ENCODE assay signal across 2 cellular contexts in the genomic region with DNA sequence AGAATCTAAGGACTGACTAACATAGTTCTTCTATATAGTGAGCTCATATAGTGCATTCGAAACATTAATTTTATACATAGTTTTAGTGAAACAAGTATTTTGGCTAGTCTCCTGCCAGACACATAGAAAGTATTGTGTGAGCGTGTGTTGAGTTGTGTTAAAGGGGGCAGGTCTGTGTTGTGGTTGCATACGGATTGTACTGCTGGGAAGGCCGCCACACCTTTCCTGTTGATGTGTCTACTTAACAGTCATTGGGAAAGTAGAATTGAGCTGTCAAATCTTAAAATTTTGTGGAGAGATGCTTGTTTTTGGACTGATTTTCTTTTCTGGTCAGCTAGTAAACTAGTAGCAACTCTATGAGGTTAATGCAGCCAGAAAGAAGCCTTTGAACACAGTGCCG.
TF ChIP-seq lines count a peak whose summit lies in the region.

No MANE protein-coding gene starts in this region.

TF ChIP-seq in liver, 16 proteins besides CTCF, POLR2A, EP300 and RAD21 (continued from another document):
- no peak for TF ChIP-seq EGR1 (IDR thresholded peaks at IDR 0.05; ENCODE audit: low read depth in 2 of 2)
- TF ChIP-seq, protein P1, sequence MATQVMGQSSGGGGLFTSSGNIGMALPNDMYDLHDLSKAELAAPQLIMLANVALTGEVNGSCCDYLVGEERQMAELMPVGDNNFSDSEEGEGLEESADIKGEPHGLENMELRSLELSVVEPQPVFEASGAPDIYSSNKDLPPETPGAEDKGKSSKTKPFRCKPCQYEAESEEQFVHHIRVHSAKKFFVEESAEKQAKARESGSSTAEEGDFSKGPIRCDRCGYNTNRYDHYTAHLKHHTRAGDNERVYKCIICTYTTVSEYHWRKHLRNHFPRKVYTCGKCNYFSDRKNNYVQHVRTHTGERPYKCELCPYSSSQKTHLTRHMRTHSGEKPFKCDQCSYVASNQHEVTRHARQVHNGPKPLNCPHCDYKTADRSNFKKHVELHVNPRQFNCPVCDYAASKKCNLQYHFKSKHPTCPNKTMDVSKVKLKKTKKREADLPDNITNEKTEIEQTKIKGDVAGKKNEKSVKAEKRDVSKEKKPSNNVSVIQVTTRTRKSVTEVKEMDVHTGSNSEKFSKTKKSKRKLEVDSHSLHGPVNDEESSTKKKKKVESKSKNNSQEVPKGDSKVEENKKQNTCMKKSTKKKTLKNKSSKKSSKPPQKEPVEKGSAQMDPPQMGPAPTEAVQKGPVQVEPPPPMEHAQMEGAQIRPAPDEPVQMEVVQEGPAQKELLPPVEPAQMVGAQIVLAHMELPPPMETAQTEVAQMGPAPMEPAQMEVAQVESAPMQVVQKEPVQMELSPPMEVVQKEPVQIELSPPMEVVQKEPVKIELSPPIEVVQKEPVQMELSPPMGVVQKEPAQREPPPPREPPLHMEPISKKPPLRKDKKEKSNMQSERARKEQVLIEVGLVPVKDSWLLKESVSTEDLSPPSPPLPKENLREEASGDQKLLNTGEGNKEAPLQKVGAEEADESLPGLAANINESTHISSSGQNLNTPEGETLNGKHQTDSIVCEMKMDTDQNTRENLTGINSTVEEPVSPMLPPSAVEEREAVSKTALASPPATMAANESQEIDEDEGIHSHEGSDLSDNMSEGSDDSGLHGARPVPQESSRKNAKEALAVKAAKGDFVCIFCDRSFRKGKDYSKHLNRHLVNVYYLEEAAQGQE (IDR thresholded peaks at IDR 0.05), result no peak
- TF ChIP-seq, protein P2, sequence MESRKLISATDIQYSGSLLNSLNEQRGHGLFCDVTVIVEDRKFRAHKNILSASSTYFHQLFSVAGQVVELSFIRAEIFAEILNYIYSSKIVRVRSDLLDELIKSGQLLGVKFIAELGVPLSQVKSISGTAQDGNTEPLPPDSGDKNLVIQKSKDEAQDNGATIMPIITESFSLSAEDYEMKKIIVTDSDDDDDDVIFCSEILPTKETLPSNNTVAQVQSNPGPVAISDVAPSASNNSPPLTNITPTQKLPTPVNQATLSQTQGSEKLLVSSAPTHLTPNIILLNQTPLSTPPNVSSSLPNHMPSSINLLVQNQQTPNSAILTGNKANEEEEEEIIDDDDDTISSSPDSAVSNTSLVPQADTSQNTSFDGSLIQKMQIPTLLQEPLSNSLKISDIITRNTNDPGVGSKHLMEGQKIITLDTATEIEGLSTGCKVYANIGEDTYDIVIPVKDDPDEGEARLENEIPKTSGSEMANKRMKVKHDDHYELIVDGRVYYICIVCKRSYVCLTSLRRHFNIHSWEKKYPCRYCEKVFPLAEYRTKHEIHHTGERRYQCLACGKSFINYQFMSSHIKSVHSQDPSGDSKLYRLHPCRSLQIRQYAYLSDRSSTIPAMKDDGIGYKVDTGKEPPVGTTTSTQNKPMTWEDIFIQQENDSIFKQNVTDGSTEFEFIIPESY (IDR thresholded peaks at IDR 0.05), result no peak
- TF ChIP-seq RXRA (IDR thresholded peaks at IDR 0.05), result no peak

TF ChIP-seq in HepG2, 621 proteins besides CTCF, POLR2A, EP300 and RAD21 (continued from another document):
- TF ChIP-seq SP4 (CRISPR knock-in tag; IDR thresholded peaks at IDR 0.05), result no peak
- no peak for TF ChIP-seq KLF16 (CRISPR knock-in tag; IDR thresholded peaks at IDR 0.05)
- TF ChIP-seq ZKSCAN1 (IDR thresholded peaks at IDR 0.05; ENCODE audit: low read length), result no peak
- TF ChIP-seq HNRNPUL1 (IDR thresholded peaks at IDR 0.05; ENCODE audit: low read depth, low read length), result no peak
- TF ChIP-seq RBAK (CRISPR knock-in tag; IDR thresholded peaks at IDR 0.05), result no peak
- TF ChIP-seq NCOA5 (CRISPR knock-in tag; IDR thresholded peaks at IDR 0.05), result no peak
- TF ChIP-seq EZH2 (conservative IDR thresholded peaks at IDR 0.05; ENCODE audit: low read depth, low read length), result no peak
- TF ChIP-seq SOX13 (IDR thresholded peaks at IDR 0.05), result no peak
- no peak for TF ChIP-seq SOX13 (CRISPR knock-in tag; conservative IDR thresholded peaks at IDR 0.05 in 1 of 2, IDR thresholded peaks at IDR 0.05 in 1 of 2)
- TF ChIP-seq, protein P3, sequence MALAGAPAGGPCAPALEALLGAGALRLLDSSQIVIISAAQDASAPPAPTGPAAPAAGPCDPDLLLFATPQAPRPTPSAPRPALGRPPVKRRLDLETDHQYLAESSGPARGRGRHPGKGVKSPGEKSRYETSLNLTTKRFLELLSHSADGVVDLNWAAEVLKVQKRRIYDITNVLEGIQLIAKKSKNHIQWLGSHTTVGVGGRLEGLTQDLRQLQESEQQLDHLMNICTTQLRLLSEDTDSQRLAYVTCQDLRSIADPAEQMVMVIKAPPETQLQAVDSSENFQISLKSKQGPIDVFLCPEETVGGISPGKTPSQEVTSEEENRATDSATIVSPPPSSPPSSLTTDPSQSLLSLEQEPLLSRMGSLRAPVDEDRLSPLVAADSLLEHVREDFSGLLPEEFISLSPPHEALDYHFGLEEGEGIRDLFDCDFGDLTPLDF (CRISPR knock-in tag; IDR thresholded peaks at IDR 0.05), result no peak
- no peak for TF ChIP-seq PHF21A (CRISPR knock-in tag; IDR thresholded peaks at IDR 0.05)
